In genomic region chr11:118194835-118195627, GRCh38 we compare ENCODE assay signal across 9 cellular contexts. TPM values are rescaled to one million over a fixed set of nuclear protein-coding genes. Genes with fewer than 3 reads are reported as not detected.
DNase-seq lines count a peak whose midpoint lies in the region; ATAC-seq, FAIRE-seq and TF ChIP-seq lines count a peak whose summit lies in the region.
"Had no signal": no experiment of that assay in that cellular context is flagged by ENCODE, and none has a peak within 500 bp of the region (broad histone marks: within the 10 kb centered on the region; RNA-seq: fewer than 3 reads in every experiment).

No MANE protein-coding gene starts in this region.

- H3K9ac ChIP-seq in HepG2 (ENCODE audit: insufficient read depth, low read depth, low read length): peak overlapping the region; percentile 54

- no peaks in the 10 kb centered on the region for H3K79me2 ChIP-seq in HepG2 (ENCODE audit: insufficient read depth, low read length)

- peak overlapping the region; percentile 89 for H3K27ac ChIP-seq in caudate nucleus (ENCODE audit: low read depth, low read length)
- peak overlapping the region; percentile 78 for H3K27ac ChIP-seq in HepG2 (ENCODE audit: extremely low read length, insufficient read depth, low read length)
- H3K27ac ChIP-seq in upper lobe of left lung: peak overlapping the region in 3 of 4 donors; percentile 30 to 44 (median 43)
- no peak overlapping the region for H3K27ac ChIP-seq in WERI-Rb-1

- ATAC-seq in HepG2 (peak; percentile 98), upper lobe of left lung (ENCODE audit: low FRiP score in 2 of 2) (peak; percentile 94 to 96), GM18909 (IDR thresholded peaks at IDR 0.05; ENCODE audit: poor library complexity, unreplicated experiment) (no peak)

- H3K4me3 ChIP-seq in HepG2 (replicated peaks in 1 of 3; ENCODE audit: insufficient read depth in 1 of 3, low read depth in 2 of 3, low read length in 3 of 3): peak overlapping the region in 1 of 3 experiments; percentile 41; a peak in 2 of 6 replicates
- no peak overlapping the region for H3K4me3 ChIP-seq in upper lobe of left lung
- H3K4me3 ChIP-seq in WERI-Rb-1 (ENCODE audit: low read depth, low read length): no peak overlapping the region

- no peaks in the 10 kb centered on the region for H3K27me3 ChIP-seq in HepG2 (ENCODE audit: control insufficient read depth in 1 of 2, insufficient read depth in 2 of 2, low read length in 2 of 2)
- H3K27me3 ChIP-seq in upper lobe of left lung: no peaks in the 10 kb centered on the region
- no peaks in the 10 kb centered on the region for H3K27me3 ChIP-seq in WERI-Rb-1 (ENCODE audit: insufficient read depth, low read depth, severe bottlenecking)

- H4K20me1 ChIP-seq in HepG2 (ENCODE audit: insufficient read depth, low read length): no peaks in the 10 kb centered on the region

- no peak overlapping the region for H2AFZ ChIP-seq in HepG2 (ENCODE audit: low read length)

- peaks cover 77% of the 10 kb centered on the region for H3K4me1 ChIP-seq in HepG2 (ENCODE audit: insufficient read depth, low read length)
- peaks cover 10 to 19% (median 16%) of the 10 kb centered on the region in 4 donors for H3K4me1 ChIP-seq in upper lobe of left lung

- in situ Hi-C loops in HepG2 (cut with HindIII; ENCODE audit: extremely low pct_ligation_motif_present, low pct_unique_long_range_greater_than_20kb): loop anchor here (5.0 to 10.0 kb wide), 3 partner anchors 57 to 160 kb away; partner anchors contain the start of genes MPZL3 and UBE4A

- H3K9me3 ChIP-seq in HepG2 (ENCODE audit: low read length) (no peaks in the 10 kb centered on the region; the same call in 1 of the 2 replicates), upper lobe of left lung (no peaks in the 10 kb centered on the region), WERI-Rb-1 (ENCODE audit: severe bottlenecking) (peaks cover 6% of the 10 kb centered on the region)

- intact Hi-C loops in HepG2 (cut with micrococcal nuclease; ENCODE audit: unreplicated experiment): loop anchor here (1.0 to 5.0 kb wide), 4 partner anchors 17 to 160 kb away; partner anchors contain the start of gene MPZL2

- peaks cover 85% of the 10 kb centered on the region for H3K36me3 Mint-ChIP-seq in activated T-cell treated with anti-CD3 and anti-CD28 coated beads, Interleukin-2, amount 50 U/mL, for 24 hours (ENCODE audit: low read depth)

- H3K4me3 Mint-ChIP-seq in activated T-cell treated with anti-CD3 and anti-CD28 coated beads, Interleukin-2, amount 50 U/mL, for 24 hours: no peak overlapping the region

- peak overlapping the region; percentile 38 for H3K27ac Mint-ChIP-seq in activated T-cell treated with anti-CD3 and anti-CD28 coated beads, Interleukin-2, amount 50 U/mL, for 24 hours

- peaks cover 8% of the 10 kb centered on the region for H3K9me3 Mint-ChIP-seq in activated T-cell treated with anti-CD3 and anti-CD28 coated beads, Interleukin-2, amount 50 U/mL, for 24 hours

- H3K36me3 ChIP-seq in HepG2 (replicated peaks in 1 of 2; ENCODE audit: control insufficient read depth in 1 of 2, insufficient read depth in 2 of 2, low read length in 2 of 2) (no peaks in the 10 kb centered on the region), upper lobe of left lung (no peaks in the 10 kb centered on the region), WERI-Rb-1 (no peaks in the 10 kb centered on the region)

- BruUV-seq in HepG2 (replicated peaks; lab: Mats Ljungman, UMichigan): no TSS peak

- peak overlapping the region; percentile 71 for H3K4me2 ChIP-seq in HepG2 (ENCODE audit: low read depth, low read length)

- FAIRE-seq in HepG2 (lab: Jason Lieb, UNC): peak; percentile 99

- WGBS in HepG2 (ENCODE audit: low lambda C conversion rate): 0% methylated on average over 10 of the region's 10 CpGs
- WGBS in upper lobe of left lung, 2 donors: 36 to 55% methylated on average over 9 to 10 of the region's 10 CpGs

- TF ChIP-seq EP300 in HepG2 (IDR thresholded peaks at IDR 0.05; ENCODE audit: low read depth in 2 of 2, low read length in 2 of 2): peak; percentile 20 to 86; a peak in 3 of 4 replicates
- TF ChIP-seq EP300 in HepG2 (CRISPR knock-in tag; IDR thresholded peaks at IDR 0.05; ENCODE audit: borderline replicate concordance): peak; percentile 77; the same call in 1 of the 2 replicates
- no peak for TF ChIP-seq EP300 in upper lobe of left lung (IDR thresholded peaks at IDR 0.05)

- no peak for TF ChIP-seq RAD21 in HepG2 (CRISPR knock-in tag; IDR thresholded peaks at IDR 0.05)

- peaks cover 18% of the 10 kb centered on the region for H3K4me1 Mint-ChIP-seq in activated T-cell treated with anti-CD3 and anti-CD28 coated beads, Interleukin-2, amount 50 U/mL, for 24 hours (ENCODE audit: low read depth)

- TF ChIP-seq POLR2A in HepG2 (IDR thresholded peaks at IDR 0.05; ENCODE audit: insufficient read depth in 1 of 2, low read depth in 2 of 2, low read length in 2 of 2): peak; percentile 63 to 75; a peak in 3 of 4 replicates
- peak in 1 of 4 donors; percentile 23 for TF ChIP-seq POLR2A in upper lobe of left lung (IDR thresholded peaks at IDR 0.05)

- no peaks in the 10 kb centered on the region for H3K27me3 Mint-ChIP-seq in activated T-cell treated with anti-CD3 and anti-CD28 coated beads, Interleukin-2, amount 50 U/mL, for 24 hours

- POLR2A ChIA-PET in HepG2 (lab: Yijun Ruan, JAX): interaction anchor here (0.7 to 2.2 kb wide), 13 partner anchors 14 to 207 kb away, joined by 3 to 20 read pairs (median 4); partner anchors contain the start of genes ATP5MG, MPZL2, MPZL3 and UBE4A

- DNase-seq in activated T-cell treated with anti-CD3 and anti-CD28 coated beads, Interleukin-2, amount 50 U/mL, for 24 hours: no peak
- no peak for DNase-seq in activated T-cell treated with anti-CD3 and anti-CD28 coated beads, Interleukin-2, amount 50 U/mL, for 48 hours
- DNase-seq in caudate nucleus (lab: John Stamatoyannopoulos, UW): peak in 49 of 61 donors; percentile 9 to 77 (median 54)
- peak; percentile 98 for DNase-seq in HepG2 (ENCODE audit: low spot score)
- DNase-seq in upper lobe of left lung: peak in 1 of 2 donors; percentile 88
- no peak for DNase-seq in stimulated activated CD4-positive, alpha-beta T cell treated with anti-CD3 and anti-CD28 coated beads, Interleukin-2, amount 100 ng/mL, for 48 hours
- no peak for DNase-seq in WERI-Rb-1

- TF ChIP-seq CTCF in HepG2 (CRISPR knock-in tag; IDR thresholded peaks at IDR 0.05) (no peak), upper lobe of left lung (IDR thresholded peaks at IDR 0.05) (no peak), WERI-Rb-1 (IDR thresholded peaks at IDR 0.05; ENCODE audit: low read depth, low read length) (no peak)

- CTCF ChIA-PET in HepG2 (lab: Yijun Ruan, JAX; ENCODE audit: low intra/inter-chr PET ratio, low total read pairs): no interaction called here

RNA-seq across cellular contexts. Expression of gene SCN2B, which starts 18.6 kb away (rescaled TPM):
- 0.02 TPM in 1 of 2 replicates, not detected in the other for total RNA-seq in HepG2 (2016; rRNA removed; fragmentation: Illumina TruSeq; extraction: Trizol)
- not detected in 2 replicates for total RNA-seq in HepG2 (2016; cell fraction: cytosol; rRNA removed; fragmentation: Illumina TruSeq; extraction: Trizol; ENCODE audit: low read depth)
- 0.02 TPM in 1 of 2 replicates, not detected in the other for total RNA-seq in HepG2 (2016; cell fraction: insoluble cytoplasmic fraction; rRNA removed; fragmentation: Illumina TruSeq; extraction: Trizol)
- total RNA-seq in HepG2 (2016; cell fraction: membrane; rRNA removed; fragmentation: Illumina TruSeq; extraction: Trizol): not detected in 2 replicates
- not detected in 2 replicates for total RNA-seq in HepG2 (2016; cell fraction: nucleus; rRNA removed; fragmentation: Illumina TruSeq; extraction: Trizol)
- polyA plus RNA-seq in HepG2 (2011; rRNA removed): 0.01 TPM in 2 replicates
- polyA plus RNA-seq in HepG2 (2011; cell fraction: cytosol; rRNA removed): 0.01 and 0.03 TPM in 2 replicates
- 0.02 and 0.03 TPM in 2 replicates for polyA plus RNA-seq in HepG2 (2011; cell fraction: nucleus; rRNA removed)
- polyA plus RNA-seq in HepG2 (2012): 0.03 TPM in 1 of 2 replicates, not detected in the other
- not detected in 2 replicates for polyA plus RNA-seq in HepG2 (2016; cell fraction: cytosol; fragmentation: Illumina TruSeq; extraction: Trizol; ENCODE audit: low read depth)
- 0.03 TPM in 1 of 2 replicates, not detected in the other for polyA plus RNA-seq in HepG2 (2016; cell fraction: insoluble cytoplasmic fraction; fragmentation: Illumina TruSeq; extraction: Trizol; ENCODE audit: low read depth)
- not detected in 2 replicates for polyA plus RNA-seq in HepG2 (2016; cell fraction: membrane; fragmentation: Illumina TruSeq; extraction: Trizol; ENCODE audit: low read depth)
- not detected in 2 replicates for polyA plus RNA-seq in HepG2 (2016; cell fraction: nucleus; fragmentation: Illumina TruSeq; extraction: Trizol; ENCODE audit: insufficient read depth, low read depth)
- not detected in 2 replicates for polyA minus RNA-seq in HepG2 (2011; rRNA and poly(A)+ RNA removed; ENCODE audit: low replicate concordance)
- polyA minus RNA-seq in HepG2 (2011; cell fraction: cytosol; rRNA and poly(A)+ RNA removed): not detected in 2 replicates
- not detected in 2 replicates for polyA minus RNA-seq in HepG2 (2011; cell fraction: nucleus; rRNA and poly(A)+ RNA removed)
- total RNA-seq in upper lobe of left lung: 1 to 10 TPM in 1 of 6 donors, under 1 TPM in 3, not detected in 2; 0.22 to 2.4 (median 0.32) TPM
- total RNA-seq: T-helper 2 cell treated with Interferon-gamma antibody and Interleukin-4, amounts not matched to agents 100 ng/mL and 5 ng/mL, for 36 hours had no signal

RNA-seq across cellular contexts. Expression of gene JAML, which starts 29.8 kb away (rescaled TPM):
- total RNA-seq in HepG2 (2016; rRNA removed; fragmentation: Illumina TruSeq; extraction: Trizol): 3.3 and 3.8 TPM in 2 replicates
- total RNA-seq in HepG2 (2016; cell fraction: cytosol; rRNA removed; fragmentation: Illumina TruSeq; extraction: Trizol; ENCODE audit: low read depth): 0.71 and 0.97 TPM in 2 replicates
- 3.7 and 4.6 TPM in 2 replicates for total RNA-seq in HepG2 (2016; cell fraction: insoluble cytoplasmic fraction; rRNA removed; fragmentation: Illumina TruSeq; extraction: Trizol)
- total RNA-seq in HepG2 (2016; cell fraction: membrane; rRNA removed; fragmentation: Illumina TruSeq; extraction: Trizol): 1.8 and 1.9 TPM in 2 replicates
- 3.5 and 4.0 TPM in 2 replicates for total RNA-seq in HepG2 (2016; cell fraction: nucleus; rRNA removed; fragmentation: Illumina TruSeq; extraction: Trizol)
- 2.0 and 2.8 TPM in 2 replicates for polyA plus RNA-seq in HepG2 (2011; rRNA removed)
- 0.91 and 1.1 TPM in 2 replicates for polyA plus RNA-seq in HepG2 (2011; cell fraction: cytosol; rRNA removed)
- 8.0 and 9.7 TPM in 2 replicates for polyA plus RNA-seq in HepG2 (2011; cell fraction: nucleus; rRNA removed)
- 9.8 and 22.2 TPM in 2 replicates for polyA plus RNA-seq in HepG2 (2012)
- polyA plus RNA-seq in HepG2 (2016; cell fraction: cytosol; fragmentation: Illumina TruSeq; extraction: Trizol; ENCODE audit: low read depth): 0.93 and 0.95 TPM in 2 replicates
- 2.7 and 4.1 TPM in 2 replicates for polyA plus RNA-seq in HepG2 (2016; cell fraction: insoluble cytoplasmic fraction; fragmentation: Illumina TruSeq; extraction: Trizol; ENCODE audit: low read depth)
- 1.4 and 1.7 TPM in 2 replicates for polyA plus RNA-seq in HepG2 (2016; cell fraction: membrane; fragmentation: Illumina TruSeq; extraction: Trizol; ENCODE audit: low read depth)
- polyA plus RNA-seq in HepG2 (2016; cell fraction: nucleus; fragmentation: Illumina TruSeq; extraction: Trizol; ENCODE audit: insufficient read depth, low read depth): 5.7 and 5.9 TPM in 2 replicates
- polyA minus RNA-seq in HepG2 (2011; rRNA and poly(A)+ RNA removed; ENCODE audit: low replicate concordance): 1.7 TPM in 1 of 2 replicates, not detected in the other
- 0.44 and 0.59 TPM in 2 replicates for polyA minus RNA-seq in HepG2 (2011; cell fraction: cytosol; rRNA and poly(A)+ RNA removed)
- polyA minus RNA-seq in HepG2 (2011; cell fraction: nucleus; rRNA and poly(A)+ RNA removed): 6.0 and 6.1 TPM in 2 replicates
- total RNA-seq in upper lobe of left lung: 100 to 1,000 TPM in 2 of 6 donors, 10 to 100 TPM in 4; 33.0 to 105 (median 49.5) TPM

RNA-seq across cellular contexts. Expression of gene SCN4B, which starts 42.4 kb away (rescaled TPM):
- total RNA-seq in HepG2 (2016; rRNA removed; fragmentation: Illumina TruSeq; extraction: Trizol) (0.04 TPM in 1 of 2 replicates, not detected in the other), upper lobe of left lung (1 to 10 TPM in 5 of 6 donors, under 1 TPM in 1; under 0.01 to 5.5 (median 3.3) TPM)
- not detected in 2 replicates for total RNA-seq in HepG2 (2016; cell fraction: cytosol; rRNA removed; fragmentation: Illumina TruSeq; extraction: Trizol; ENCODE audit: low read depth)
- 0.19 TPM in 1 of 2 replicates, not detected in the other for total RNA-seq in HepG2 (2016; cell fraction: insoluble cytoplasmic fraction; rRNA removed; fragmentation: Illumina TruSeq; extraction: Trizol)
- 0.03 TPM in 1 of 2 replicates, not detected in the other for total RNA-seq in HepG2 (2016; cell fraction: membrane; rRNA removed; fragmentation: Illumina TruSeq; extraction: Trizol)
- total RNA-seq in HepG2 (2016; cell fraction: nucleus; rRNA removed; fragmentation: Illumina TruSeq; extraction: Trizol): not detected in 2 replicates
- 0.29 and 0.38 TPM in 2 replicates for polyA plus RNA-seq in HepG2 (2011; rRNA removed)
- polyA plus RNA-seq in HepG2 (2011; cell fraction: cytosol; rRNA removed): 0.13 and 0.19 TPM in 2 replicates
- polyA plus RNA-seq in HepG2 (2011; cell fraction: nucleus; rRNA removed): 0.64 and 0.72 TPM in 2 replicates
- 0.07 TPM in 2 replicates for polyA plus RNA-seq in HepG2 (2012)
- polyA plus RNA-seq in HepG2 (2016; cell fraction: cytosol; fragmentation: Illumina TruSeq; extraction: Trizol; ENCODE audit: low read depth): not detected in 2 replicates
- 0.20 TPM in 1 of 2 replicates, not detected in the other for polyA plus RNA-seq in HepG2 (2016; cell fraction: insoluble cytoplasmic fraction; fragmentation: Illumina TruSeq; extraction: Trizol; ENCODE audit: low read depth)
- 0.16 TPM in 1 of 2 replicates, not detected in the other for polyA plus RNA-seq in HepG2 (2016; cell fraction: membrane; fragmentation: Illumina TruSeq; extraction: Trizol; ENCODE audit: low read depth)
- 0.17 and 0.42 TPM in 2 replicates for polyA plus RNA-seq in HepG2 (2016; cell fraction: nucleus; fragmentation: Illumina TruSeq; extraction: Trizol; ENCODE audit: insufficient read depth, low read depth)
- polyA minus RNA-seq in HepG2 (2011; rRNA and poly(A)+ RNA removed; ENCODE audit: low replicate concordance): 0.18 TPM in 1 of 2 replicates, not detected in the other
- not detected in 2 replicates for polyA minus RNA-seq in HepG2 (2011; cell fraction: cytosol; rRNA and poly(A)+ RNA removed)
- polyA minus RNA-seq in HepG2 (2011; cell fraction: nucleus; rRNA and poly(A)+ RNA removed): 0.39 and 0.75 TPM in 2 replicates

RNA-seq across cellular contexts. Expression of gene MPZL3, which starts 57.1 kb away (rescaled TPM):
- 6.6 and 9.3 TPM in 2 replicates for total RNA-seq in HepG2 (2016; rRNA removed; fragmentation: Illumina TruSeq; extraction: Trizol)
- 0.51 and 0.88 TPM in 2 replicates for total RNA-seq in HepG2 (2016; cell fraction: cytosol; rRNA removed; fragmentation: Illumina TruSeq; extraction: Trizol; ENCODE audit: low read depth)
- total RNA-seq in HepG2 (2016; cell fraction: insoluble cytoplasmic fraction; rRNA removed; fragmentation: Illumina TruSeq; extraction: Trizol): 6.1 and 9.5 TPM in 2 replicates
- total RNA-seq in HepG2 (2016; cell fraction: membrane; rRNA removed; fragmentation: Illumina TruSeq; extraction: Trizol): 3.0 and 3.4 TPM in 2 replicates
- total RNA-seq in HepG2 (2016; cell fraction: nucleus; rRNA removed; fragmentation: Illumina TruSeq; extraction: Trizol): 7.4 and 9.6 TPM in 2 replicates
- polyA plus RNA-seq in HepG2 (2011; rRNA removed): 4.5 and 5.3 TPM in 2 replicates
- polyA plus RNA-seq in HepG2 (2011; cell fraction: cytosol; rRNA removed): 3.1 and 4.4 TPM in 2 replicates
- polyA plus RNA-seq in HepG2 (2011; cell fraction: nucleus; rRNA removed): 2.5 TPM in 2 replicates
- 4.4 and 4.5 TPM in 2 replicates for polyA plus RNA-seq in HepG2 (2012)
- 0.26 and 0.48 TPM in 2 replicates for polyA plus RNA-seq in HepG2 (2016; cell fraction: cytosol; fragmentation: Illumina TruSeq; extraction: Trizol; ENCODE audit: low read depth)
- 3.1 and 3.5 TPM in 2 replicates for polyA plus RNA-seq in HepG2 (2016; cell fraction: insoluble cytoplasmic fraction; fragmentation: Illumina TruSeq; extraction: Trizol; ENCODE audit: low read depth)
- polyA plus RNA-seq in HepG2 (2016; cell fraction: membrane; fragmentation: Illumina TruSeq; extraction: Trizol; ENCODE audit: low read depth): 1.2 TPM in 2 replicates
- 8.3 and 8.4 TPM in 2 replicates for polyA plus RNA-seq in HepG2 (2016; cell fraction: nucleus; fragmentation: Illumina TruSeq; extraction: Trizol; ENCODE audit: insufficient read depth, low read depth)
- polyA minus RNA-seq in HepG2 (2011; rRNA and poly(A)+ RNA removed; ENCODE audit: low replicate concordance): 3.3 and 7.7 TPM in 2 replicates
- polyA minus RNA-seq in HepG2 (2011; cell fraction: cytosol; rRNA and poly(A)+ RNA removed): 8.2 and 11.8 TPM in 2 replicates
- polyA minus RNA-seq in HepG2 (2011; cell fraction: nucleus; rRNA and poly(A)+ RNA removed): 3.5 and 4.4 TPM in 2 replicates
- 10 to 100 TPM in 4 of 6 donors, 1 to 10 TPM in 2; 2.3 to 27.7 (median 10.4) TPM for total RNA-seq in upper lobe of left lung

Comparison
In these comparisons a context has a peak if more than half of its experiments do, and no peak if none do; other contexts are left out.
1. DNase-seq: peak in caudate nucleus (49 of 61) and HepG2 (single experiment); none in activated T-cell treated with anti-CD3 and anti-CD28 coated beads, Interleukin-2, amount 50 U/mL, for 24 hours (single experiment), activated T-cell treated with anti-CD3 and anti-CD28 coated beads, Interleukin-2, amount 50 U/mL, for 48 hours (0 of 2), stimulated activated CD4-positive, alpha-beta T cell treated with anti-CD3 and anti-CD28 coated beads, Interleukin-2, amount 100 ng/mL, for 48 hours (0 of 2) and WERI-Rb-1 (single experiment).
2. RNA of gene JAML, which starts 29.8 kb away (total RNA-seq): 33.0 to 105 TPM in upper lobe of left lung; 0.71 to 4.6 TPM in HepG2; every median in the first group is over 4 times any median in the second.